Comparison of ENCODE assay signal across 14 cellular contexts in the genomic region with DNA sequence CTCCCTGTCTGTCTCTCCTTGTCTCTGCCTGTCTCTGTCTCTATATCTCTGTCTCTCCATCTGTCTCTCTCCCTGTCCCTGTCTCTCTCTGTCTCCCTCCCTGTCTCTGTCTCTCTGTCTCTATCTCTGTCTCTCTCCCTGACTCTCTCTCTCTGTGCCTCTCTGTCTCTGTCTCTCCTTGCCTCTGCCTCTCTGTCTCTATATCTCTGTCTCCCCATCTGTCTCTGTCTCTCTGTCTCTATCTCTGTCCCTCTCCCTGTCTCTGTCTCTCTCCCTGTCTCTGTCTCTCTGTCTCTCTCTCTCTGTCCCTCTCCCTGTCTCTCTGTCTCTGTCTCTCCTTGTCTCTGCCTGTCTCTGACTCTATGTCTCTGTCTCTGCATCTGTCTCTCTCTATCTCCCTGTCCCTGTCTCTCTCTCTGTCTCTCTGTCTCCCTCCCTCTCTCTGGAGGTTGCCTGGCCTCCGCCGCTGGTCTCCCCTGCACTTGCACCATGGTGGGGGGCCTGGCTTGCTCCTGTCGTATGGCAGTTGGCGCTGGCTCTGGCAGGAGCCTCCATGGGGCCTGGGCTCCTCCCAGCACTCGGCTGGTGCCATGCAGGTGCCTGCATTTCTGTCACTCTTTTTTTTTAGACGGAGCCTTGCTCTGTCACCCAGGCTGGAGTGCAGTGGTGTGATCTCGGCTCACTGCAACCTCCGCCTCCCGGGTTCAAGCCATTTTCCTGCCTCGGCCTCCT.
"Had no signal": no experiment of that assay in that cellular context is flagged by ENCODE, and none has a peak within 500 bp of the region (broad histone marks: within the 10 kb centered on the region; RNA-seq: fewer than 3 reads in every experiment).

No MANE protein-coding gene starts in this region.

- DNase-seq: activated gamma-delta T cell; activated naive CD8-positive, alpha-beta T cell treated with anti-CD3 and anti-CD28 coated beads for 36 hours; activated T-cell treated with anti-CD3 and anti-CD28 coated beads, Interleukin-2, amount 50 U/mL, for 24 hours; anterior cingulate cortex; foreskin keratinocyte; mesenchymal stem cell; right cardiac atrium; transverse colon had no signal

- H3K4me3 ChIP-seq: breast epithelium, heart left ventricle, left lung, transverse colon had no signal

- H3K9me3 ChIP-seq: breast epithelium, heart left ventricle, left lung, transverse colon had no signal

- ATAC-seq: activated CD4-positive, CD25-positive, alpha-beta regulatory T cell treated with anti-CD3 and anti-CD28 coated beads, Interleukin-2, amount 50 U/mL, for 24 hours; heart left ventricle; left lung; right cardiac atrium; stimulated activated memory B cell treated with anti-CD40 and anti-IgM and Interleukin-4, amounts not matched to agents 10 μg/mL and 1 μg/mL and 100 μg/mL, for 72 hours had no signal

- H3K27ac Mint-ChIP-seq: activated naive CD8-positive, alpha-beta T cell treated with anti-CD3 and anti-CD28 coated beads for 36 hours; activated T-cell treated with anti-CD3 and anti-CD28 coated beads, Interleukin-2, amount 50 U/mL, for 24 hours; stimulated activated memory B cell treated with anti-CD40 and anti-IgM and Interleukin-4, amounts not matched to agents 10 μg/mL and 1 μg/mL and 100 μg/mL, for 72 hours; T-helper 2 cell treated with Interferon-gamma antibody and Interleukin-4, amounts not matched to agents 5 μg/mL and 100 μg/mL, for 36 hours had no signal

- H3K36me3 Mint-ChIP-seq: activated naive CD8-positive, alpha-beta T cell treated with anti-CD3 and anti-CD28 coated beads for 36 hours; stimulated activated memory B cell treated with anti-CD40 and anti-IgM and Interleukin-4, amounts not matched to agents 10 μg/mL and 1 μg/mL and 100 μg/mL, for 72 hours had no signal

- H3K4me3 Mint-ChIP-seq: activated naive CD8-positive, alpha-beta T cell treated with anti-CD3 and anti-CD28 coated beads for 36 hours; activated T-cell treated with anti-CD3 and anti-CD28 coated beads, Interleukin-2, amount 50 U/mL, for 24 hours; stimulated activated memory B cell treated with anti-CD40 and anti-IgM and Interleukin-4, amounts not matched to agents 10 μg/mL and 1 μg/mL and 100 μg/mL, for 72 hours; T-helper 2 cell treated with Interferon-gamma antibody and Interleukin-4, amounts not matched to agents 5 μg/mL and 100 μg/mL, for 36 hours had no signal

- H3K36me3 ChIP-seq: breast epithelium, heart left ventricle, left lung, transverse colon had no signal

- H3K4me1 ChIP-seq: breast epithelium, foreskin keratinocyte had no signal

- H3K9me3 Mint-ChIP-seq: activated naive CD8-positive, alpha-beta T cell treated with anti-CD3 and anti-CD28 coated beads for 36 hours; activated T-cell treated with anti-CD3 and anti-CD28 coated beads, Interleukin-2, amount 50 U/mL, for 24 hours; stimulated activated memory B cell treated with anti-CD40 and anti-IgM and Interleukin-4, amounts not matched to agents 10 μg/mL and 1 μg/mL and 100 μg/mL, for 72 hours; T-helper 2 cell treated with Interferon-gamma antibody and Interleukin-4, amounts not matched to agents 5 μg/mL and 100 μg/mL, for 36 hours had no signal

- H3K27ac ChIP-seq: breast epithelium, foreskin keratinocyte, heart left ventricle, left lung, transverse colon had no signal
